ENCODE assay signal across 12 cellular contexts in genomic region chr3:14863324-14864100, GRCh38. TPM values are rescaled to one million over a fixed set of nuclear protein-coding genes. Genes with fewer than 3 reads are reported as not detected.
DNase-seq lines count a peak whose midpoint lies in the region; ATAC-seq and TF ChIP-seq lines count a peak whose summit lies in the region.
"Had no signal": no experiment of that assay in that cellular context is flagged by ENCODE, and none has a peak within 500 bp of the region (broad histone marks: within the 10 kb centered on the region; RNA-seq: fewer than 3 reads in every experiment).

No MANE protein-coding gene starts in this region.

- H3K4me1 Mint-ChIP-seq in type B pancreatic cell (ENCODE audit: unreplicated experiment), result peaks cover 3% of the 10 kb centered on the region
- H3K4me1 Mint-ChIP-seq: stimulated activated memory B cell treated with anti-CD40 and anti-IgM and Interleukin-4, amounts not matched to agents 10 μg/mL and 1 μg/mL and 100 μg/mL, for 72 hours had no signal

- H3K4me1 ChIP-seq in foreskin keratinocyte, result no peaks in the 10 kb centered on the region
- peaks cover 13% of the 10 kb centered on the region for H3K4me1 ChIP-seq in vagina

- no peaks in the 10 kb centered on the region for H3K9me3 ChIP-seq in vagina
- H3K9me3 ChIP-seq: neutrophil had no signal

- in situ Hi-C loops in SK-MEL-5 (cut with HindIII; ENCODE audit: low pct_unique_long_range_greater_than_20kb, low sequenced_read_pairs), result no loop called here

- H3K4me3 Mint-ChIP-seq in type B pancreatic cell, result no peak overlapping the region
- H3K4me3 Mint-ChIP-seq: stimulated activated memory B cell treated with anti-CD40 and anti-IgM and Interleukin-4, amounts not matched to agents 10 μg/mL and 1 μg/mL and 100 μg/mL, for 72 hours had no signal

- H3K27ac ChIP-seq in foreskin keratinocyte (no peak overlapping the region), vagina (no peak overlapping the region), caudate nucleus (ENCODE audit: low read depth, low read length) (no peak overlapping the region)
- H3K27ac ChIP-seq: neutrophil had no signal

- TF ChIP-seq CTCF in foreskin keratinocyte (conservative IDR thresholded peaks at IDR 0.05), result peak; percentile 36
- TF ChIP-seq CTCF in type B pancreatic cell (conservative IDR thresholded peaks at IDR 0.05), result peak; percentile 51
- no peak for TF ChIP-seq CTCF in vagina (IDR thresholded peaks at IDR 0.05)

- intact Hi-C loops in vagina (cut with DNase I), result no loop called here

- no peaks in the 10 kb centered on the region for H3K36me3 Mint-ChIP-seq in type B pancreatic cell
- H3K36me3 Mint-ChIP-seq: stimulated activated memory B cell treated with anti-CD40 and anti-IgM and Interleukin-4, amounts not matched to agents 10 μg/mL and 1 μg/mL and 100 μg/mL, for 72 hours had no signal

- TF ChIP-seq POLR2A in vagina (IDR thresholded peaks at IDR 0.05), result no peak

- no peaks in the 10 kb centered on the region for H3K9me3 Mint-ChIP-seq in type B pancreatic cell
- H3K9me3 Mint-ChIP-seq: stimulated activated memory B cell treated with anti-CD40 and anti-IgM and Interleukin-4, amounts not matched to agents 10 μg/mL and 1 μg/mL and 100 μg/mL, for 72 hours had no signal

- no peak for ATAC-seq in foreskin keratinocyte
- ATAC-seq in HG03354 (IDR thresholded peaks at IDR 0.05; ENCODE audit: poor library complexity, severe bottlenecking, unreplicated experiment), result no peak
- ATAC-seq: stimulated activated memory B cell treated with anti-CD40 and anti-IgM and Interleukin-4, amounts not matched to agents 10 μg/mL and 1 μg/mL and 100 μg/mL, for 72 hours had no signal

- H3K27me3 Mint-ChIP-seq in type B pancreatic cell, result peaks cover 20% of the 10 kb centered on the region

- no peak overlapping the region for H3K4me3 ChIP-seq in vagina

- H3K27ac Mint-ChIP-seq in type B pancreatic cell, result no peak overlapping the region
- H3K27ac Mint-ChIP-seq: stimulated activated memory B cell treated with anti-CD40 and anti-IgM and Interleukin-4, amounts not matched to agents 10 μg/mL and 1 μg/mL and 100 μg/mL, for 72 hours had no signal

- no peaks in the 10 kb centered on the region for H3K36me3 ChIP-seq in vagina
- H3K36me3 ChIP-seq: neutrophil had no signal

- DNase-seq in DMS 273 (lab: John Stamatoyannopoulos, UW; ENCODE audit: unreplicated experiment) (peak; percentile 18), DMS 273 treated with DMSO at 0.1 percent for 48 hours (lab: John Stamatoyannopoulos, UW) (no peak), SK-MEL-5 (ENCODE audit: low read depth, low spot score) (peak; percentile 40), foreskin keratinocyte (no peak), type B pancreatic cell (ENCODE audit: extremely low spot score, unreplicated experiment) (no peak), vagina (ENCODE audit: extremely low spot score in 2 of 2) (no peak), caudate nucleus (lab: John Stamatoyannopoulos, UW) (no peak)
- DNase-seq: 8988T, NCI-H2081 had no signal

- H3K27me3 ChIP-seq in foreskin keratinocyte (no peaks in the 10 kb centered on the region), vagina (no peaks in the 10 kb centered on the region)

RNA-seq across cellular contexts. Expression of gene FGD5, which starts 44.8 kb away (rescaled TPM):
- not detected in 2 replicates for total RNA-seq in SK-MEL-5 (2014; rRNA removed; shearing (Covaris generic))
- polyA plus RNA-seq in SK-MEL-5 (2015; cell fraction: cytosol; rRNA removed), result not detected in 2 replicates
- not detected in 2 replicates for polyA plus RNA-seq in SK-MEL-5 (2015; cell fraction: nucleus; rRNA removed)
- total RNA-seq in foreskin keratinocyte (not detected in 2 replicates), type B pancreatic cell (ENCODE audit: low replicate concordance) (1.6 and 15.3 TPM in 2 replicates), vagina (16.2 TPM)
- polyA plus RNA-seq in foreskin keratinocyte, result not detected in 2 replicates

Comparison
In these comparisons a context has a peak if more than half of its experiments do, and no peak if none do; other contexts are left out.
1. DNase-seq: peak in DMS 273 (single experiment) and SK-MEL-5 (single experiment); none in DMS 273 treated with DMSO at 0.1 percent for 48 hours (single experiment), foreskin keratinocyte (0 of 2), type B pancreatic cell (single experiment), vagina (0 of 2) and caudate nucleus (0 of 61).
2. CTCF ChIP-seq: peak in foreskin keratinocyte (single experiment) and type B pancreatic cell (single experiment); none in vagina (0 of 3).